In the genomic region with DNA sequence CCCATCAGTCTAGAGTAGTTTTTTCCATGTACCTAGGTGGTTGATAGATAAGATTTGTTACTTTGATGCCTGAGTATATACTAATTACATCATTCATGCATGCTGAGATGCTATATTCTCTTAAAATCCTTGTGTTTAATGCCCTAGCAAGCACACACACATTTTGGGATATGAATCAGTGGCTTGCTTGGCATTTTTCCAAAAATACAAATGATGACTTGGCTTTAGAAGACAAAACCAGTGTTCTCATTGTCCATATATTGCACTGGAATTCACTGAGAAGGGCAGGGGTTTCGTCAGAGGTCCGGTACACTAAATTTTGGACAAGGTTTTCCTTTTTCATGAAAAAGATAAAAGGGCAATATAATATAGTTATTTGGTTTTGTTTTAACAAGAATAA, we compare ENCODE assay signal across 19 cellular contexts. TPM values are rescaled to one million over a fixed set of nuclear protein-coding genes. Genes with fewer than 3 reads are reported as not detected.
DNase-seq lines count a peak whose midpoint lies in the region; ATAC-seq and TF ChIP-seq lines count a peak whose summit lies in the region.
"Had no signal": no experiment of that assay in that cellular context is flagged by ENCODE, and none has a peak within 500 bp of the region (broad histone marks: within the 10 kb centered on the region; RNA-seq: fewer than 3 reads in every experiment).

No MANE protein-coding gene starts in this region.

- H3K27me3 Mint-ChIP-seq in CD4-positive, alpha-beta T cell, result no peaks in the 10 kb centered on the region
- H3K27me3 Mint-ChIP-seq: stimulated activated naive CD8-positive, alpha-beta T cell treated with anti-CD3 and anti-CD28 coated beads, Interleukin-15, amount 100 ng/mL, for 72 hours had no signal

- H3K4me3 Mint-ChIP-seq in CD4-positive, alpha-beta T cell, result no peak overlapping the region
- H3K4me3 Mint-ChIP-seq: activated CD8-positive, alpha-beta T cell treated with anti-CD3 and anti-CD28 coated beads, Interleukin-2, amount 10 ng/mL, durations not matched to agents 7 days and 5 days; stimulated activated naive CD8-positive, alpha-beta T cell treated with anti-CD3 and anti-CD28 coated beads, Interleukin-15, amount 100 ng/mL, for 72 hours had no signal

- no peaks in the 10 kb centered on the region for H3K9me3 ChIP-seq in CD4-positive, alpha-beta T cell (ENCODE audit: control insufficient read depth, low read length)
- H3K9me3 ChIP-seq: BLaER1 treated with 17β-estradiol and CSF1 and Interleukin-3, amounts not matched to agents 10 nM and 100 nM; uterus had no signal

- TF ChIP-seq CTCF in CD4-positive, alpha-beta T cell (IDR thresholded peaks at IDR 0.05), result no peak

- intact Hi-C loops in CD4-positive, alpha-beta T cell (cut with DNase I, micrococcal nuclease), result loop anchor here in 1 of 2 experiments (10.0 kb wide), 1 partner anchor 161 kb away; no protein-coding TSS in a partner anchor

- DNase-seq in GM03348 (ENCODE audit: low spot score) (peak; percentile 28), RPMI7951 (ENCODE audit: low read depth) (peak; percentile 61), dermis blood vessel endothelial cell (peak; percentile 83), lung microvascular endothelial cell (ENCODE audit: low read depth in 2 of 2) (peak; percentile 76 to 88), NCI-H524 treated with DMSO at 0.1 percent for 48 hours (lab: John Stamatoyannopoulos, UW) (no peak)
- DNase-seq in CD4-positive, alpha-beta T cell, result no peak
- DNase-seq in stimulated activated CD4-positive, alpha-beta T cell treated with anti-CD3 and anti-CD28 coated beads, Interleukin-2, amount 100 ng/mL, for 48 hours, result no peak
- DNase-seq: activated CD8-positive, alpha-beta T cell treated with anti-CD3 and anti-CD28 coated beads, Interleukin-2, amount 10 ng/mL, durations not matched to agents 7 days and 5 days; DMS79; head of caudate nucleus; kidney; midbrain; NCI-H1048; NCI-H2171 treated with DMSO at 0.1 percent for 48 hours; occipital lobe; stimulated activated naive CD8-positive, alpha-beta T cell treated with anti-CD3 and anti-CD28 coated beads, Interleukin-15, amount 100 ng/mL, for 72 hours; uterus had no signal

- POLR2A ChIA-PET in CD4-positive, alpha-beta T cell (lab: Charles Lee), result no interaction called here

- no peak overlapping the region for H3K27ac Mint-ChIP-seq in CD4-positive, alpha-beta T cell
- H3K27ac Mint-ChIP-seq: stimulated activated naive CD8-positive, alpha-beta T cell treated with anti-CD3 and anti-CD28 coated beads, Interleukin-15, amount 100 ng/mL, for 72 hours had no signal

- no peaks in the 10 kb centered on the region for H3K9me3 Mint-ChIP-seq in CD4-positive, alpha-beta T cell
- H3K9me3 Mint-ChIP-seq: stimulated activated naive CD8-positive, alpha-beta T cell treated with anti-CD3 and anti-CD28 coated beads, Interleukin-15, amount 100 ng/mL, for 72 hours had no signal

- no peak for ATAC-seq in CD4-positive, alpha-beta T cell (ENCODE audit: poor library complexity)
- ATAC-seq in GM21529 (IDR thresholded peaks at IDR 0.05; ENCODE audit: unreplicated experiment), result no peak
- ATAC-seq: activated CD8-positive, alpha-beta T cell treated with anti-CD3 and anti-CD28 coated beads, Interleukin-2, amount 10 ng/mL, durations not matched to agents 7 days and 5 days; stimulated activated naive CD8-positive, alpha-beta T cell treated with anti-CD3 and anti-CD28 coated beads, Interleukin-15, amount 100 ng/mL, for 72 hours had no signal

- no peaks in the 10 kb centered on the region for H3K27me3 ChIP-seq in CD4-positive, alpha-beta T cell (ENCODE audit: control insufficient read depth, insufficient read depth, low read length)
- H3K27me3 ChIP-seq: BLaER1 treated with 17β-estradiol and CSF1 and Interleukin-3, amounts not matched to agents 10 nM and 100 nM; uterus had no signal

- H3K36me3 Mint-ChIP-seq in CD4-positive, alpha-beta T cell (ENCODE audit: low read depth), result peaks cover 64% of the 10 kb centered on the region

- no peaks in the 10 kb centered on the region for H3K4me1 Mint-ChIP-seq in CD4-positive, alpha-beta T cell (ENCODE audit: low read depth)

- no peak overlapping the region for H3K27ac ChIP-seq in CD4-positive, alpha-beta T cell (ENCODE audit: low read depth, low read length)
- H3K27ac ChIP-seq: BLaER1 treated with 17β-estradiol and CSF1 and Interleukin-3, amounts not matched to agents 10 nM and 100 nM; uterus had no signal

- CTCF ChIA-PET in CD4-positive, alpha-beta T cell (lab: Charles Lee), result no interaction called here

RNA-seq across cellular contexts. Expression of a gene that starts 24.9 kb away (rescaled TPM):
- total RNA-seq in RPMI7951 (2014; rRNA removed; shearing (Covaris generic)), result 39.5 and 42.4 TPM in 2 replicates
- total RNA-seq in dermis blood vessel endothelial cell (43.6 and 49.4 TPM in 2 replicates), lung microvascular endothelial cell (25.7 and 32.3 TPM in 2 replicates)
- 10 to 100 TPM; 31.5 to 33.9 TPM for total RNA-seq in CD4-positive, alpha-beta T cell

RNA-seq across cellular contexts. Expression of a gene that starts 28.2 kb away (rescaled TPM):
- 33.6 and 38.0 TPM in 2 replicates for total RNA-seq in RPMI7951 (2014; rRNA removed; shearing (Covaris generic))
- 22.5 and 32.3 TPM in 2 replicates for total RNA-seq in dermis blood vessel endothelial cell
- total RNA-seq in lung microvascular endothelial cell, result 8.1 and 12.6 TPM in 2 replicates
- 1 to 10 TPM; 4.2 to 4.4 TPM for total RNA-seq in CD4-positive, alpha-beta T cell

RNA-seq across cellular contexts. Expression of a gene that starts 28.3 kb away (rescaled TPM):
- 40.2 and 48.1 TPM in 2 replicates for total RNA-seq in RPMI7951 (2014; rRNA removed; shearing (Covaris generic))
- 27.2 and 30.6 TPM in 2 replicates for total RNA-seq in dermis blood vessel endothelial cell
- total RNA-seq in lung microvascular endothelial cell, result 16.6 and 23.4 TPM in 2 replicates
- total RNA-seq in CD4-positive, alpha-beta T cell, result 10 to 100 TPM; 26.8 to 31.2 TPM

RNA-seq across cellular contexts. Expression of a gene that starts 31.5 kb away (rescaled TPM):
- total RNA-seq in RPMI7951 (2014; rRNA removed; shearing (Covaris generic)), result 71.7 and 86.2 TPM in 2 replicates
- 38.5 and 51.9 TPM in 2 replicates for total RNA-seq in dermis blood vessel endothelial cell
- 18.1 and 20.8 TPM in 2 replicates for total RNA-seq in lung microvascular endothelial cell
- total RNA-seq in CD4-positive, alpha-beta T cell, result 10 to 100 TPM; 36.6 to 39.2 TPM

RNA-seq across cellular contexts. Expression of a gene that starts 40.7 kb away (rescaled TPM):
- 1.1 and 1.3 TPM in 2 replicates for total RNA-seq in RPMI7951 (2014; rRNA removed; shearing (Covaris generic))
- total RNA-seq in dermis blood vessel endothelial cell (0.23 and 0.34 TPM in 2 replicates), lung microvascular endothelial cell (0.20 and 0.22 TPM in 2 replicates)
- not detected for total RNA-seq in CD4-positive, alpha-beta T cell
- total RNA-seq: activated CD8-positive, alpha-beta T cell treated with anti-CD3 and anti-CD28 coated beads, Interleukin-2, amount 10 ng/mL, durations not matched to agents 7 days and 5 days had no signal

Comparison
In these comparisons a context has a peak if more than half of its experiments do, and no peak if none do; other contexts are left out.
1. DNase-seq: peak in GM03348 (single experiment), RPMI7951 (single experiment), dermis blood vessel endothelial cell (single experiment) and lung microvascular endothelial cell (2 of 2); none in CD4-positive, alpha-beta T cell (0 of 10), NCI-H524 treated with DMSO at 0.1 percent for 48 hours (single experiment) and stimulated activated CD4-positive, alpha-beta T cell treated with anti-CD3 and anti-CD28 coated beads, Interleukin-2, amount 100 ng/mL, for 48 hours (0 of 2).